ENCODE assay signal across 11 cellular contexts in the genomic region with DNA sequence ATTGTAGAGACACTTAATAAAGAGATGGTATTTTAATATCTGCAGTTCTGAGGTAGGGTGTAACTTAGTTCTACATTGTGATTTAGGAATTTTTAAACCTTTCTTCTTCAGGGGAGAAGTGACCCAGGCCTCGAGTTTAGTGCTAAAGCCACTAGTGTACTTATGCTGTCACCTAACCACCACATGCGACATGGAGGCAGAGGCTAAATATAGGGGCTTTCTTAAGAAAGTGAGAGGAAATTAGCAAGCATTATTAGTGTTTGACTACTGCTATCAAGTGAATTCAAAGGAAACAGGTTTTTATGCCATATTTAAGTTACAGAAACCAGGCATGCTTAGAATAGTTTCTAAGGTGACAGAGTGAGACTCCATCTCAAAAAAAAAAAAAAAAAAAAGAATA. TPM values are rescaled to one million over a fixed set of nuclear protein-coding genes. Genes with fewer than 3 reads are reported as not detected.
DNase-seq lines count a peak whose midpoint lies in the region; ATAC-seq, FAIRE-seq and TF ChIP-seq lines count a peak whose summit lies in the region.
"Not testable (repeated sequence)": the region's sequence is repeated elsewhere in the genome, so short reads cannot be mapped to it uniquely, and the experiment has no call there.
"Had no signal": no experiment of that assay in that cellular context is flagged by ENCODE, and none has a peak within 500 bp of the region (broad histone marks: within the 10 kb centered on the region; RNA-seq: fewer than 3 reads in every experiment).

No MANE protein-coding gene starts in this region.

- not testable (repeated sequence) for TF ChIP-seq RAD21 in A549 (conservative IDR thresholded peaks at IDR 0.05 in 1 of 2, IDR thresholded peaks at IDR 0.05 in 1 of 2)

- not testable (repeated sequence) for TF ChIP-seq EP300 in A549 (IDR thresholded peaks at IDR 0.05)

- H3K4me2 ChIP-seq in A549, result not testable (repeated sequence)

- intact Hi-C loops in MCF 10A (cut with micrococcal nuclease), result not testable (repeated sequence)

- not testable (repeated sequence) for H3K27ac ChIP-seq in A549

- H3K36me3 Mint-ChIP-seq in MCF 10A (ENCODE audit: insufficient read depth, unreplicated experiment); stimulated activated naive B cell treated with anti-CD40 and anti-IgM and Interleukin-4, amounts not matched to agents 10 μg/mL and 1 μg/mL and 100 μg/mL, for 72 hours: not testable (repeated sequence)

- POLR2A ChIA-PET in A549 (lab: Yijun Ruan, JAX); MCF 10A (lab: Yijun Ruan, JAX): not testable (repeated sequence)

- TF ChIP-seq CTCF in A549 (IDR thresholded peaks at IDR 0.05); MCF 10A (IDR thresholded peaks at IDR 0.05; ENCODE audit: unreplicated experiment): not testable (repeated sequence)

- not testable (repeated sequence) for H3K4me1 Mint-ChIP-seq in MCF 10A (ENCODE audit: insufficient read depth, unreplicated experiment); stimulated activated naive B cell treated with anti-CD40 and anti-IgM and Interleukin-4, amounts not matched to agents 10 μg/mL and 1 μg/mL and 100 μg/mL, for 72 hours

- not testable (repeated sequence) for H3K4me1 ChIP-seq in A549

- H3K27me3 Mint-ChIP-seq in MCF 10A (ENCODE audit: insufficient read depth, unreplicated experiment), result not testable (repeated sequence)
- H3K27me3 Mint-ChIP-seq in stimulated activated naive B cell treated with anti-CD40 and anti-IgM and Interleukin-4, amounts not matched to agents 10 μg/mL and 1 μg/mL and 100 μg/mL, for 72 hours, result peaks cover 19 to 20% of the 10 kb centered on the region in 2 donors

- not testable (repeated sequence) for ATAC-seq in A549
- ATAC-seq in stimulated activated naive B cell treated with anti-CD40 and anti-IgM and Interleukin-4, amounts not matched to agents 10 μg/mL and 1 μg/mL and 100 μg/mL, for 72 hours (replicated peaks), result peak; percentile 74 to 84

- not testable (repeated sequence) for H3K4me3 Mint-ChIP-seq in MCF 10A (ENCODE audit: unreplicated experiment); stimulated activated naive B cell treated with anti-CD40 and anti-IgM and Interleukin-4, amounts not matched to agents 10 μg/mL and 1 μg/mL and 100 μg/mL, for 72 hours

- WGBS in A549 (ENCODE audit: missing lambda C conversion rate), result no CpG with 5 or more reads among the region's 2 CpGs

- not testable (repeated sequence) for H3K4me3 ChIP-seq in A549

- TSS peak; percentile 35 for BruUV-seq in MCF 10A (replicated peaks; lab: Mats Ljungman, UMichigan)

- not testable (repeated sequence) for DNase-seq in A549 (ENCODE audit: low read depth in 1 of 2, low spot score in 1 of 2); HTR-8/SVneo (ENCODE audit: insufficient read length, low spot score); MCF 10A (ENCODE audit: unreplicated experiment); stimulated activated naive B cell treated with anti-CD40 and anti-IgM and Interleukin-4, amounts not matched to agents 10 μg/mL and 1 μg/mL and 100 μg/mL, for 72 hours

- CTCF ChIA-PET in A549 (lab: Yijun Ruan, JAX); MCF 10A (lab: Yijun Ruan, JAX): not testable (repeated sequence)

- FAIRE-seq in A549 (lab: Jason Lieb, UNC), result peak; percentile 94
- peak; percentile 46 for FAIRE-seq in HTR-8/SVneo (lab: Jason Lieb, UNC)
- FAIRE-seq in endometrium (lab: Jason Lieb, UNC), result peak; percentile 83

- not testable (repeated sequence) for H3K9me3 Mint-ChIP-seq in MCF 10A (ENCODE audit: unreplicated experiment); stimulated activated naive B cell treated with anti-CD40 and anti-IgM and Interleukin-4, amounts not matched to agents 10 μg/mL and 1 μg/mL and 100 μg/mL, for 72 hours

- H3K27ac Mint-ChIP-seq in MCF 10A (ENCODE audit: low read depth, unreplicated experiment); stimulated activated naive B cell treated with anti-CD40 and anti-IgM and Interleukin-4, amounts not matched to agents 10 μg/mL and 1 μg/mL and 100 μg/mL, for 72 hours: not testable (repeated sequence)

- H3K9me3 ChIP-seq in A549, result not testable (repeated sequence)

- not testable (repeated sequence) for TF ChIP-seq POLR2A in A549 (IDR thresholded peaks at IDR 0.05; ENCODE audit: low read length)

RNA-seq across cellular contexts. Expression of a gene that starts 56.3 kb away (rescaled TPM):
- polyA plus RNA-seq in A549 (2011; rRNA removed), result 0.16 and 0.17 TPM in 2 replicates
- polyA plus RNA-seq in A549 (2012; cell fraction: cytosol; rRNA removed), result 0.03 and 0.04 TPM in 2 replicates
- polyA plus RNA-seq in A549 (2012; cell fraction: nucleus; rRNA removed), result 0.60 and 0.74 TPM in 2 replicates
- 0.07 to 0.18 TPM (median 0.08 TPM) in 3 replicates for polyA plus RNA-seq in A549 (2017; fragmentation: RNase III; extraction: RNeasy Plus Mini Kit Qiagen cat#74134 plus additional on column Dnase treatment)
- 1.1 and 1.2 TPM in 2 replicates for polyA minus RNA-seq in A549 (2011; rRNA and poly(A)+ RNA removed)
- total RNA-seq in MCF 10A (2022), result not detected in 2 replicates
- total RNA-seq: A172, Daoy, GM12878 had no signal
- polyA plus RNA-seq: CD14-positive monocyte; CD4-positive, alpha-beta memory T cell; CD4-positive, CD25-positive, alpha-beta regulatory T cell had no signal
